1 cellular context compared by ENCODE assay signal in the genomic region with DNA sequence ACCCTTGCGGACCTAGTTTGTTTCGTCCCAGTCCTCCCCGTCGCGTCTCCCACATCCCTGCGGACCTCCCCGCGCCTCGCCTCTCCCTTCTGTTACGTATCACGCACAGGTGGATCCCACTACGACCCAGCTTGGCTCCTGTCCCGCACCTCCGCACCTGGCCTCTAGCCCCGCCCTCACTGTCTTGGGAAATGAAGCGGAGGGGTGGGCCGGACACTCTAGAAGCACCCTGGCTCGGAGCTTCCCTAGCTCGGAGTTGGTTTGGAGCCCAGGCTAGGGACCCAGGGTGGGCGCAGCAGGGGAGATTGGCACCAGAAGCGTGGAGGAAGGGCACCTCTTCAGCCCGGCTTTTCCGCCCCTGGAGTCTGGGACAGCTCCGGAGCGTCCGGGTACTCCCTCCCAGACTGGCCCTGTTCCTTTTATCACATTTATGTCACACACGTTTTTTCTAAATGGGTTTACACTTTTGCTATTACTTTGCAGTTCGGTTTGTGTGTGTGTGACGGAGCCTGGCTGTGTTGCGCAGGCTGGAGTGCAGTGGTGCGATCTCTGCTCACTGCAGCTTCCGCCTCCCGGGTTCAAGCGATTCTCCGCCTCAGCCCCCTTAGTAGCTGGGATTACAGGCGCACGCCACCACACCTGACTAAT.
A peak's percentile ranks its signal among the peaks of the same experiment; 100 is the strongest.
TF ChIP-seq lines count a peak whose summit lies in the region.

No MANE protein-coding gene starts in this region.

TF ChIP-seq in GM12878, 131 proteins besides CTCF, POLR2A, EP300 and RAD21:
- TF ChIP-seq IKZF1 (conservative IDR thresholded peaks at IDR 0.05), result peak; percentile 69
- TF ChIP-seq, protein P1, sequence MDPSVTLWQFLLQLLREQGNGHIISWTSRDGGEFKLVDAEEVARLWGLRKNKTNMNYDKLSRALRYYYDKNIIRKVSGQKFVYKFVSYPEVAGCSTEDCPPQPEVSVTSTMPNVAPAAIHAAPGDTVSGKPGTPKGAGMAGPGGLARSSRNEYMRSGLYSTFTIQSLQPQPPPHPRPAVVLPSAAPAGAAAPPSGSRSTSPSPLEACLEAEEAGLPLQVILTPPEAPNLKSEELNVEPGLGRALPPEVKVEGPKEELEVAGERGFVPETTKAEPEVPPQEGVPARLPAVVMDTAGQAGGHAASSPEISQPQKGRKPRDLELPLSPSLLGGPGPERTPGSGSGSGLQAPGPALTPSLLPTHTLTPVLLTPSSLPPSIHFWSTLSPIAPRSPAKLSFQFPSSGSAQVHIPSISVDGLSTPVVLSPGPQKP (IDR thresholded peaks at IDR 0.05; ENCODE audit: low read depth, low read length), result no peak
- peak; percentile 41 to 47; a peak in 2 of 4 replicates for TF ChIP-seq IKZF2 (IDR thresholded peaks at IDR 0.05)
- 0 out of 2 replicates have a peak, but pooled peaks have one; percentile 11 for TF ChIP-seq TCF12 (IDR thresholded peaks at IDR 0.05; ENCODE audit: low read depth, low read length)
- TF ChIP-seq BHLHE40 (IDR thresholded peaks at IDR 0.05; ENCODE audit: borderline replicate concordance in 1 of 2, low read depth in 2 of 2, low read length in 1 of 2), result peak in 1 of 2 experiments; percentile 50; a peak in 1 of 4 replicates
- TF ChIP-seq LARP7 (IDR thresholded peaks at IDR 0.05), result peak; percentile 64; the same call in 1 of the 2 replicates
- peak; percentile 71 for TF ChIP-seq CREM (IDR thresholded peaks at IDR 0.05; ENCODE audit: low read depth)
- TF ChIP-seq RELA (IDR thresholded peaks at IDR 0.05; ENCODE audit: borderline replicate concordance, partially characterized antibody), result peak; percentile 6
- no peak for TF ChIP-seq YBX1 (IDR thresholded peaks at IDR 0.05)
- TF ChIP-seq MEF2B (IDR thresholded peaks at IDR 0.05; ENCODE audit: partially characterized antibody, poor library complexity, severe bottlenecking), result peak; percentile 16
- TF ChIP-seq TARDBP (IDR thresholded peaks at IDR 0.05; ENCODE audit: borderline replicate concordance), result no peak
- 0 out of 2 replicates have a peak, but pooled peaks have one; percentile 42 for TF ChIP-seq NBN (IDR thresholded peaks at IDR 0.05)
- peak; percentile 57; the same call in 1 of the 2 replicates for TF ChIP-seq GATAD2B (conservative IDR thresholded peaks at IDR 0.05; ENCODE audit: low read depth)
- TF ChIP-seq ZNF217 (IDR thresholded peaks at IDR 0.05), result no peak
- peak; percentile 15; the same call in 1 of the 3 replicates for TF ChIP-seq POU2F2 (IDR thresholded peaks at IDR 0.05; ENCODE audit: borderline replicate concordance, low read depth, low read length)
- TF ChIP-seq, protein P2, sequence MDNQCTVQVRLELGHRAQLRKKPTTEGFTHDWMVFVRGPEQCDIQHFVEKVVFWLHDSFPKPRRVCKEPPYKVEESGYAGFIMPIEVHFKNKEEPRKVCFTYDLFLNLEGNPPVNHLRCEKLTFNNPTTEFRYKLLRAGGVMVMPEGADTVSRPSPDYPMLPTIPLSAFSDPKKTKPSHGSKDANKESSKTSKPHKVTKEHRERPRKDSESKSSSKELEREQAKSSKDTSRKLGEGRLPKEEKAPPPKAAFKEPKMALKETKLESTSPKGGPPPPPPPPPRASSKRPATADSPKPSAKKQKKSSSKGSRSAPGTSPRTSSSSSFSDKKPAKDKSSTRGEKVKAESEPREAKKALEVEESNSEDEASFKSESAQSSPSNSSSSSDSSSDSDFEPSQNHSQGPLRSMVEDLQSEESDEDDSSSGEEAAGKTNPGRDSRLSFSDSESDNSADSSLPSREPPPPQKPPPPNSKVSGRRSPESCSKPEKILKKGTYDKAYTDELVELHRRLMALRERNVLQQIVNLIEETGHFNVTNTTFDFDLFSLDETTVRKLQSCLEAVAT (IDR thresholded peaks at IDR 0.05), result 0 out of 2 replicates have a peak, but pooled peaks have one; percentile 53
- no peak for TF ChIP-seq CHD1 (IDR thresholded peaks at IDR 0.05; ENCODE audit: low read depth, low read length)
- TF ChIP-seq, protein P3, sequence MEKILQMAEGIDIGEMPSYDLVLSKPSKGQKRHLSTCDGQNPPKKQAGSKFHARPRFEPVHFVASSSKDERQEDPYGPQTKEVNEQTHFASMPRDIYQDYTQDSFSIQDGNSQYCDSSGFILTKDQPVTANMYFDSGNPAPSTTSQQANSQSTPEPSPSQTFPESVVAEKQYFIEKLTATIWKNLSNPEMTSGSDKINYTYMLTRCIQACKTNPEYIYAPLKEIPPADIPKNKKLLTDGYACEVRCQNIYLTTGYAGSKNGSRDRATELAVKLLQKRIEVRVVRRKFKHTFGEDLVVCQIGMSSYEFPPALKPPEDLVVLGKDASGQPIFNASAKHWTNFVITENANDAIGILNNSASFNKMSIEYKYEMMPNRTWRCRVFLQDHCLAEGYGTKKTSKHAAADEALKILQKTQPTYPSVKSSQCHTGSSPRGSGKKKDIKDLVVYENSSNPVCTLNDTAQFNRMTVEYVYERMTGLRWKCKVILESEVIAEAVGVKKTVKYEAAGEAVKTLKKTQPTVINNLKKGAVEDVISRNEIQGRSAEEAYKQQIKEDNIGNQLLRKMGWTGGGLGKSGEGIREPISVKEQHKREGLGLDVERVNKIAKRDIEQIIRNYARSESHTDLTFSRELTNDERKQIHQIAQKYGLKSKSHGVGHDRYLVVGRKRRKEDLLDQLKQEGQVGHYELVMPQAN (conservative IDR thresholded peaks at IDR 0.05), result 0 out of 2 replicates have a peak, but pooled peaks have one; percentile 45
- TF ChIP-seq, protein P4, sequence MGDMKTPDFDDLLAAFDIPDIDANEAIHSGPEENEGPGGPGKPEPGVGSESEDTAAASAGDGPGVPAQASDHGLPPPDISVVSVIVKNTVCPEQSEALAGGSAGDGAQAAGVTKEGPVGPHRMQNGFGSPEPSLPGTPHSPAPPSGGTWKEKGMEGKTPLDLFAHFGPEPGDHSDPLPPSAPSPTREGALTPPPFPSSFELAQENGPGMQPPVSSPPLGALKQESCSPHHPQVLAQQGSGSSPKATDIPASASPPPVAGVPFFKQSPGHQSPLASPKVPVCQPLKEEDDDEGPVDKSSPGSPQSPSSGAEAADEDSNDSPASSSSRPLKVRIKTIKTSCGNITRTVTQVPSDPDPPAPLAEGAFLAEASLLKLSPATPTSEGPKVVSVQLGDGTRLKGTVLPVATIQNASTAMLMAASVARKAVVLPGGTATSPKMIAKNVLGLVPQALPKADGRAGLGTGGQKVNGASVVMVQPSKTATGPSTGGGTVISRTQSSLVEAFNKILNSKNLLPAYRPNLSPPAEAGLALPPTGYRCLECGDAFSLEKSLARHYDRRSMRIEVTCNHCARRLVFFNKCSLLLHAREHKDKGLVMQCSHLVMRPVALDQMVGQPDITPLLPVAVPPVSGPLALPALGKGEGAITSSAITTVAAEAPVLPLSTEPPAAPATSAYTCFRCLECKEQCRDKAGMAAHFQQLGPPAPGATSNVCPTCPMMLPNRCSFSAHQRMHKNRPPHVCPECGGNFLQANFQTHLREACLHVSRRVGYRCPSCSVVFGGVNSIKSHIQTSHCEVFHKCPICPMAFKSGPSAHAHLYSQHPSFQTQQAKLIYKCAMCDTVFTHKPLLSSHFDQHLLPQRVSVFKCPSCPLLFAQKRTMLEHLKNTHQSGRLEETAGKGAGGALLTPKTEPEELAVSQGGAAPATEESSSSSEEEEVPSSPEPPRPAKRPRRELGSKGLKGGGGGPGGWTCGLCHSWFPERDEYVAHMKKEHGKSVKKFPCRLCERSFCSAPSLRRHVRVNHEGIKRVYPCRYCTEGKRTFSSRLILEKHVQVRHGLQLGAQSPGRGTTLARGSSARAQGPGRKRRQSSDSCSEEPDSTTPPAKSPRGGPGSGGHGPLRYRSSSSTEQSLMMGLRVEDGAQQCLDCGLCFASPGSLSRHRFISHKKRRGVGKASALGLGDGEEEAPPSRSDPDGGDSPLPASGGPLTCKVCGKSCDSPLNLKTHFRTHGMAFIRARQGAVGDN (IDR thresholded peaks at IDR 0.05), result peak; percentile 46
- TF ChIP-seq DPF2 (IDR thresholded peaks at IDR 0.05), result peak; percentile 55; the same call in 1 of the 2 replicates
- TF ChIP-seq MTA3 (IDR thresholded peaks at IDR 0.05; ENCODE audit: borderline replicate concordance, low read length), result peak; percentile 48; the same call in 1 of the 2 replicates
- TF ChIP-seq ATF7 (IDR thresholded peaks at IDR 0.05; ENCODE audit: low read depth), result no peak; the same call in 1 of the 2 replicates
- TF ChIP-seq RUNX3 (IDR thresholded peaks at IDR 0.05; ENCODE audit: low read length), result peak; percentile 30; the same call in 1 of the 2 replicates
- TF ChIP-seq ZBED1 (IDR thresholded peaks at IDR 0.05; ENCODE audit: borderline replicate concordance), result peak; percentile 56; the same call in 1 of the 2 replicates
- 0 out of 2 replicates have a peak, but pooled peaks have one; percentile 29 for TF ChIP-seq BACH1 (IDR thresholded peaks at IDR 0.05; ENCODE audit: borderline replicate concordance)
- 0 out of 2 replicates have a peak, but pooled peaks have one; percentile 24 for TF ChIP-seq NRF1 (conservative IDR thresholded peaks at IDR 0.05; ENCODE audit: low read depth, low read length)
- peak; percentile 82 for TF ChIP-seq CREB1 (IDR thresholded peaks at IDR 0.05; ENCODE audit: low read depth)
- peak; percentile 24; the same call in 1 of the 2 replicates for TF ChIP-seq HCFC1 (IDR thresholded peaks at IDR 0.05; ENCODE audit: low read length)
- 0 out of 2 replicates have a peak, but pooled peaks have one; percentile 52 for TF ChIP-seq SMARCA5 (IDR thresholded peaks at IDR 0.05)
- peak; percentile 43; the same call in 1 of the 2 replicates for TF ChIP-seq JUNB (IDR thresholded peaks at IDR 0.05)
- TF ChIP-seq, protein P5, sequence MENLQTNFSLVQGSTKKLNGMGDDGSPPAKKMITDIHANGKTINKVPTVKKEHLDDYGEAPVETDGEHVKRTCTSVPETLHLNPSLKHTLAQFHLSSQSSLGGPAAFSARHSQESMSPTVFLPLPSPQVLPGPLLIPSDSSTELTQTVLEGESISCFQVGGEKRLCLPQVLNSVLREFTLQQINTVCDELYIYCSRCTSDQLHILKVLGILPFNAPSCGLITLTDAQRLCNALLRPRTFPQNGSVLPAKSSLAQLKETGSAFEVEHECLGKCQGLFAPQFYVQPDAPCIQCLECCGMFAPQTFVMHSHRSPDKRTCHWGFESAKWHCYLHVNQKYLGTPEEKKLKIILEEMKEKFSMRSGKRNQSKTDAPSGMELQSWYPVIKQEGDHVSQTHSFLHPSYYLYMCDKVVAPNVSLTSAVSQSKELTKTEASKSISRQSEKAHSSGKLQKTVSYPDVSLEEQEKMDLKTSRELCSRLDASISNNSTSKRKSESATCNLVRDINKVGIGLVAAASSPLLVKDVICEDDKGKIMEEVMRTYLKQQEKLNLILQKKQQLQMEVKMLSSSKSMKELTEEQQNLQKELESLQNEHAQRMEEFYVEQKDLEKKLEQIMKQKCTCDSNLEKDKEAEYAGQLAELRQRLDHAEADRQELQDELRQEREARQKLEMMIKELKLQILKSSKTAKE (IDR thresholded peaks at IDR 0.05; ENCODE audit: low read depth, poor library complexity, severe bottlenecking), result peak; percentile 28
